Comparison of ENCODE assay signal across 1 cellular context in the genomic region with DNA sequence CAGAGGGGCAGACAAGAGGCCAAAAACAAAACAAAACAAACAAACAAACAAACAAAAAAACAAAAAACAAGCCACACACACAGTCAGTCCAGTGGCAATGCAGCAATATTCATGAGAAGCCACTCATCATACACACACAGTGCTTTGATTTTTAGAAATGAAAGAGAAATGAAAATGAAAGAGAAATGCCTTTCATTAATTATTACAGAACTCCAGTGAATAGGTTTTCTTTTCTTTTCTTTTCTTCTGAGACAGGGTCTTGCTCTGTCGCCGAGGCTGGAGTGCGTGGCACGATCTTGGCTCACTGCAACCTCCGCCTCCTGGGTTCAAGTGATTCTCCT.
TF ChIP-seq lines count a peak whose summit lies in the region.

No MANE protein-coding gene starts in this region.

TF ChIP-seq in IMR-90, 13 proteins besides CTCF, POLR2A, EP300 and RAD21:
- TF ChIP-seq RFX5 (IDR thresholded peaks at IDR 0.05; ENCODE audit: low read depth, low read length) (no peak), CEBPB (IDR thresholded peaks at IDR 0.05; ENCODE audit: low read depth, low read length) (no peak), BHLHE40 (IDR thresholded peaks at IDR 0.05; ENCODE audit: low read depth, low read length) (no peak)
